Comparison of ENCODE assay signal across 1 cellular context in the genomic region with DNA sequence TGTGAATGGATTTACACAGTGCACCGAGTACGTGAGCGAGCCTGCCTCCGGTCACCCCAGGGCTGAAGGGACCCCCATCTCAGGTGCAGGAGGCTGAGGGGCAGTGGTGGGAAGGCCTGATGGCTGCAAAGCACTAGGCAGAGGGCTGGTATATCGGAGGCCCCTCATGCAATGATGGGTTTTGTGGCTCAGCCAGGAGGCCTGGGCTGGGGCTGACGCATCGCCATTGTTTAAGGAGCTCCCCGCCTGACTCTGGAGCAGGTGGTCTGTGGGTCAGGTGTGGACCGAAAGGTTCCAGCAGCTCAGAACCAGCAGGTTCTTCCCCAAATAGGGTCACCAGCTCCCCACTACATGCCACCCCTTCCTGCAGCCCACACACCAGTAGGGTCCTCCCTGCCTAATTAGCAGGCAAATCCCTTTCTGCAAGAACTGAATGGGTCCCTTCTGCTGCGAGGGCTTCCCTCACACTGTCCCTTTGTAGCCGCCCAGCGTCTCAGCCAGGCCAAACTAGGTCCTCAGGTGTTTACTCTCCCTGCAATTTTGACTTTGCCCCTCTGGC.
TF ChIP-seq lines count a peak whose summit lies in the region.

No MANE protein-coding gene starts in this region.

TF ChIP-seq in H1, 55 proteins besides CTCF, POLR2A, EP300 and RAD21:
- TF ChIP-seq HDAC6 (IDR thresholded peaks at IDR 0.05; ENCODE audit: low read depth, low read length) (no peak), ASH2L (IDR thresholded peaks at IDR 0.05; ENCODE audit: low read length) (no peak), NANOG (IDR thresholded peaks at IDR 0.05; ENCODE audit: insufficient read depth, low read depth, low read length, poor library complexity, severe bottlenecking) (no peak), RXRA (IDR thresholded peaks at IDR 0.05; ENCODE audit: insufficient read depth, low read depth, low read length) (no peak), CHD1 (IDR thresholded peaks at IDR 0.05; ENCODE audit: low read depth, low read length) (no peak), TAF7 (optimal IDR thresholded peaks at IDR 0.05; ENCODE audit: borderline replicate concordance, low read depth, low read length) (no peak)
